Comparison of ENCODE assay signal across 9 cellular contexts in the genomic region with DNA sequence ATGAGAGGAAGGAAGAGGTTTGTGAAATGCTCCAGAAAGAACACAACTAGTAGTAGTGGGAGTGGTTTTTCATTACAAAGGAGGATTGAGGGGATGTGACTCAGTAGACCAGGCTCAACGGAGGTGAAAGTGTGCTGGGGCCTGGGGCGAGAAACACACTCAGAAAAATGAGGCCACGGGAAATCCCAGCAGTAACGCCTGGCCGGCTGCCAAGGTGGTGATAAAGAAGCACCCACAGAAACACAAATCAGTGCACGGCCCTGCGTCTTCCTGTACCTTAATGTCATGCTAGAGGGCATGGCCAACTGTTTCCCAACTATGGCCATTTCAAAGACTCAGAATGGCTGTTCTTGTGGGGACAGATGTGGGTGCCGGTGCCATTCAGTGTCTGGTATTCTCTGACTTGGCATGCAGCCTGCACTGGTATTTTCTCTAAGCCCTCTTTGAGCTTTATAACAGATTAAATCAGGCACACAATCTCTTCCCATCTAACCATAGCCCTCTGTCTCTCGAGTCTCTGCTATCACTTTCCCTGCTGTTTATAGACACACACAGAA. TPM values are rescaled to one million over a fixed set of nuclear protein-coding genes. Genes with fewer than 3 reads are reported as not detected.
DNase-seq lines count a peak whose midpoint lies in the region; ATAC-seq, FAIRE-seq and TF ChIP-seq lines count a peak whose summit lies in the region.
"Had no signal": no experiment of that assay in that cellular context is flagged by ENCODE, and none has a peak within 500 bp of the region (broad histone marks: within the 10 kb centered on the region; RNA-seq: fewer than 3 reads in every experiment).

No MANE protein-coding gene starts in this region.

- H3K36me3 ChIP-seq in testis (ENCODE audit: low read depth, missing control alignments), result no peaks in the 10 kb centered on the region

- no peak for FAIRE-seq in frontal cortex (lab: Jason Lieb, UNC)

- H3K4me3 ChIP-seq in testis, result no peak overlapping the region

- 78 to 81% methylated on average over 9 of the region's 9 CpGs for WGBS in testis, 2 donors

- peaks cover 14% of the 10 kb centered on the region for H3K4me1 ChIP-seq in testis

- TF ChIP-seq CTCF in testis (IDR thresholded peaks at IDR 0.05), result no peak

- DNase-seq in NCI-H82 treated with DMSO at 0.1 percent for 48 hours (lab: John Stamatoyannopoulos, UW; ENCODE audit: unreplicated experiment) (peak; percentile 34), myocyte (ENCODE audit: low read depth) (peak; percentile 75), foreskin melanocyte (no peak), hepatic stellate cell (ENCODE audit: low spot score) (no peak), frontal cortex (ENCODE audit: low spot score in 2 of 2) (no peak), testis (no peak)
- peak; percentile 72 for DNase-seq in activated T-helper 9 cell treated with anti-CD3 and anti-CD28 coated beads, Interleukin-2, amount 50 U/mL, for 16 hours (ENCODE audit: low read depth)

- H3K27me3 ChIP-seq in testis, result no peaks in the 10 kb centered on the region

- ATAC-seq in GM18907 (IDR thresholded peaks at IDR 0.05; ENCODE audit: unreplicated experiment), result peak; percentile 68
- ATAC-seq: left colon had no signal

- TF ChIP-seq POLR2A in testis (IDR thresholded peaks at IDR 0.05), result no peak

- no peaks in the 10 kb centered on the region for H3K9me3 ChIP-seq in testis

- intact Hi-C loops in testis (cut with DNase I; ENCODE audit: low total_unique reads), result loop anchor here (5.0 kb wide), 1 partner anchor 648 kb away; no protein-coding TSS in a partner anchor

- no peak overlapping the region for H3K27ac ChIP-seq in testis

RNA-seq across cellular contexts. Expression of a gene that starts 38.2 kb away (rescaled TPM):
- total RNA-seq in myocyte (14.4 and 17.2 TPM in 2 replicates), frontal cortex (14.7 TPM), testis (10 to 100 TPM; 18.7 to 18.8 TPM)
- polyA plus RNA-seq in myocyte (2012), result 5.9 TPM
- polyA plus RNA-seq in testis (ENCODE audit: insufficient read depth, low read depth, low replicate concordance), result 15.9 TPM

RNA-seq across cellular contexts. Expression of a gene that starts 38.3 kb away (rescaled TPM):
- total RNA-seq in myocyte, result 11.9 and 12.9 TPM in 2 replicates
- polyA plus RNA-seq in myocyte (2012), result 11.2 TPM
- 32.2 TPM for total RNA-seq in frontal cortex
- 10 to 100 TPM; 18.4 to 24.6 TPM for total RNA-seq in testis
- polyA plus RNA-seq in testis (ENCODE audit: insufficient read depth, low read depth, low replicate concordance), result 12.8 TPM

Comparison
In these comparisons a context has a peak if more than half of its experiments do, and no peak if none do; other contexts are left out.
1. DNase-seq: peak in NCI-H82 treated with DMSO at 0.1 percent for 48 hours (single experiment), activated T-helper 9 cell treated with anti-CD3 and anti-CD28 coated beads, Interleukin-2, amount 50 U/mL, for 16 hours (single experiment) and myocyte (single experiment); none in foreskin melanocyte (single experiment), hepatic stellate cell (single experiment), frontal cortex (0 of 2) and testis (single experiment).